ENCODE assay signal across 15 cellular contexts in genomic region chr5:94217216-94217615, GRCh38.
DNase-seq lines count a peak whose midpoint lies in the region; ATAC-seq and TF ChIP-seq lines count a peak whose summit lies in the region.
"Had no signal": no experiment of that assay in that cellular context is flagged by ENCODE, and none has a peak within 500 bp of the region (broad histone marks: within the 10 kb centered on the region; RNA-seq: fewer than 3 reads in every experiment).

No MANE protein-coding gene starts in this region.

- peaks cover 6% of the 10 kb centered on the region for H3K36me3 Mint-ChIP-seq in Caco-2 (ENCODE audit: insufficient read depth, unreplicated experiment)
- H3K36me3 Mint-ChIP-seq in HFFc6 (ENCODE audit: low read depth): peaks cover 6% of the 10 kb centered on the region; the same call in 1 of the 2 replicates

- TF ChIP-seq CTCF in Caco-2 (IDR thresholded peaks at IDR 0.05; ENCODE audit: insufficient read depth in 1 of 2, low read depth in 1 of 2, low read length in 1 of 2, severe bottlenecking in 1 of 2, unreplicated experiment in 1 of 2) (no peak), HFFc6 (IDR thresholded peaks at IDR 0.05) (no peak), osteoblast (IDR thresholded peaks at IDR 0.05; ENCODE audit: extremely low read depth, low read depth, low read length) (no peak), A673 (conservative IDR thresholded peaks at IDR 0.05; ENCODE audit: low read depth, low read length) (no peak), gastroesophageal sphincter (IDR thresholded peaks at IDR 0.05) (no peak)

- H3K27ac ChIP-seq in osteoblast (ENCODE audit: low read depth, low read length) (peak overlapping the region; percentile 81), A673 (ENCODE audit: low read depth, low read length, poor library complexity, severe bottlenecking) (no peak overlapping the region), gastroesophageal sphincter (no peak overlapping the region)

- CTCF ChIA-PET in Caco-2 (lab: Charles Lee): no interaction called here
- CTCF ChIA-PET in A673 (lab: Charles Lee): no interaction called here

- POLR2A ChIA-PET in Caco-2 (lab: Charles Lee): no interaction called here
- POLR2A ChIA-PET in A673 (lab: Charles Lee; ENCODE audit: low non-redundant PET): no interaction called here

- H3K79me2 ChIP-seq in osteoblast (ENCODE audit: insufficient read depth, low read length): no peaks in the 10 kb centered on the region

- H3K4me3 ChIP-seq in Caco-2 (ENCODE audit: low read depth, low read length) (no peak overlapping the region), osteoblast (ENCODE audit: insufficient read depth, low read length) (no peak overlapping the region), A673 (ENCODE audit: low read depth, low read length, poor library complexity, severe bottlenecking) (no peak overlapping the region), gastroesophageal sphincter (no peak overlapping the region)
- H3K4me3 ChIP-seq: HAP-1 had no signal

- intact Hi-C loops in Caco-2 (cut with micrococcal nuclease; ENCODE audit: unreplicated experiment): loop anchor here (5.0 kb wide), 2 partner anchors 105 to 145 kb away; a partner anchor contains a TSS
- intact Hi-C loops in A673 (cut with micrococcal nuclease; ENCODE audit: unreplicated experiment): no loop called here

- no peaks in the 10 kb centered on the region for H3K9me3 ChIP-seq in Caco-2
- no peaks in the 10 kb centered on the region for H3K9me3 ChIP-seq in osteoblast (ENCODE audit: low read depth, low read length)
- H3K9me3 ChIP-seq in A673 (ENCODE audit: low read depth, low read length, poor library complexity, severe bottlenecking): no peaks in the 10 kb centered on the region
- H3K9me3 ChIP-seq in gastroesophageal sphincter: no peaks in the 10 kb centered on the region
- H3K9me3 ChIP-seq: HAP-1 had no signal

- H3K4me3 Mint-ChIP-seq in Caco-2 (ENCODE audit: unreplicated experiment): no peak overlapping the region
- peak overlapping the region; percentile 49 for H3K4me3 Mint-ChIP-seq in HFFc6
- H3K4me3 Mint-ChIP-seq: CD4-positive, alpha-beta T cell had no signal

- H3K9me3 Mint-ChIP-seq in Caco-2 (ENCODE audit: unreplicated experiment): peaks cover 21% of the 10 kb centered on the region
- no peaks in the 10 kb centered on the region for H3K9me3 Mint-ChIP-seq in HFFc6
- H3K9me3 Mint-ChIP-seq: CD4-positive, alpha-beta T cell had no signal

- H3K27me3 ChIP-seq in Caco-2 (replicated peaks; ENCODE audit: control insufficient read depth, insufficient read depth, low read length): no peaks in the 10 kb centered on the region
- no peaks in the 10 kb centered on the region for H3K27me3 ChIP-seq in osteoblast (ENCODE audit: insufficient read depth, low read length)
- no peaks in the 10 kb centered on the region for H3K27me3 ChIP-seq in A673 (replicated peaks; ENCODE audit: insufficient read depth, low read depth, low read length, poor library complexity)
- H3K27me3 ChIP-seq in gastroesophageal sphincter: no peaks in the 10 kb centered on the region

- H2AFZ ChIP-seq in osteoblast (ENCODE audit: low read length): peak overlapping the region; percentile 45

- H3K4me2 ChIP-seq in osteoblast (ENCODE audit: insufficient read depth, low read length): peak overlapping the region; percentile 10

- no peak for TF ChIP-seq EP300 in gastroesophageal sphincter (IDR thresholded peaks at IDR 0.05)

- peaks cover 46% of the 10 kb centered on the region for H3K4me1 Mint-ChIP-seq in Caco-2 (ENCODE audit: low read depth, unreplicated experiment)
- peaks cover 36% of the 10 kb centered on the region for H3K4me1 Mint-ChIP-seq in HFFc6 (ENCODE audit: low read depth)

- ATAC-seq in gastroesophageal sphincter: no peak
- ATAC-seq: Right ventricle myocardium inferior had no signal

- no peak for TF ChIP-seq POLR2A in gastroesophageal sphincter (IDR thresholded peaks at IDR 0.05)

- WGBS in gastroesophageal sphincter (ENCODE audit: low coverage in 1 of 2), 2 donors: 73 to 90% methylated on average over 2 of the region's 2 CpGs

- BruUV-seq in Caco-2 (replicated peaks; lab: Mats Ljungman, UMichigan) (no TSS peak), A673 (replicated peaks; lab: Mats Ljungman, UMichigan) (no TSS peak)

- H3K36me3 ChIP-seq in Caco-2 (ENCODE audit: control insufficient read depth, insufficient read depth, low read length) (no peaks in the 10 kb centered on the region), osteoblast (ENCODE audit: insufficient read depth, low read length) (no peaks in the 10 kb centered on the region), A673 (ENCODE audit: insufficient read depth, low read length, poor library complexity, severe bottlenecking) (no peaks in the 10 kb centered on the region), gastroesophageal sphincter (no peaks in the 10 kb centered on the region)
- H3K36me3 ChIP-seq: HAP-1 had no signal

- peaks cover 57% of the 10 kb centered on the region for H3K4me1 ChIP-seq in Caco-2
- H3K4me1 ChIP-seq in osteoblast (ENCODE audit: insufficient read depth, low read length): peaks cover 21% of the 10 kb centered on the region
- no peaks in the 10 kb centered on the region for H3K4me1 ChIP-seq in A673 (ENCODE audit: insufficient read depth, low read length, poor library complexity, severe bottlenecking)
- H3K4me1 ChIP-seq in gastroesophageal sphincter: no peaks in the 10 kb centered on the region
- H3K4me1 ChIP-seq: HAP-1 had no signal

- peak overlapping the region; percentile 81 for H3K27ac Mint-ChIP-seq in Caco-2 (ENCODE audit: unreplicated experiment)
- H3K27ac Mint-ChIP-seq in HFFc6: peak overlapping the region; percentile 83
- H3K27ac Mint-ChIP-seq: CD4-positive, alpha-beta T cell had no signal

- DNase-seq in Caco-2 (no peak), HFFc6 (peak; percentile 47), astrocyte of the hippocampus (ENCODE audit: low read depth, low spot score) (peak; percentile 17), osteoblast (ENCODE audit: insufficient read length, low spot score, missing footprints) (no peak), SHP77 (lab: John Stamatoyannopoulos, UW) (no peak), A673 (ENCODE audit: low spot score) (no peak)
- DNase-seq: Calu3; CD4-positive, alpha-beta T cell; NCI-H1105; NCI-H1694; NCI-H2081 treated with DMSO at 0.1 percent for 48 hours; NCI-H446 treated with DMSO at 0.1 percent for 48 hours had no signal

- no peaks in the 10 kb centered on the region for H4K20me1 ChIP-seq in osteoblast (ENCODE audit: insufficient read depth, low read length)

- H3K27me3 Mint-ChIP-seq in Caco-2 (ENCODE audit: insufficient read depth, unreplicated experiment) (no peaks in the 10 kb centered on the region), HFFc6 (ENCODE audit: insufficient read depth) (no peaks in the 10 kb centered on the region; the same call in none of the 2 replicates)
- H3K27me3 Mint-ChIP-seq: CD4-positive, alpha-beta T cell had no signal

Comparison
In these comparisons a context has a peak if more than half of its experiments do, and no peak if none do; other contexts are left out.
1. DNase-seq: peak in HFFc6 (single experiment) and astrocyte of the hippocampus (single experiment); none in Caco-2 (0 of 2), osteoblast (single experiment), SHP77 (0 of 2) and A673 (single experiment).